Comparison of ENCODE assay signal across 8 cellular contexts in genomic region chr5:1511651-1512540, GRCh38. TPM values are rescaled to one million over a fixed set of nuclear protein-coding genes. Genes with fewer than 3 reads are reported as not detected.
DNase-seq lines count a peak whose midpoint lies in the region; ATAC-seq, FAIRE-seq and TF ChIP-seq lines count a peak whose summit lies in the region.

No MANE protein-coding gene starts in this region.

- no peak overlapping the region for H3K9ac ChIP-seq in kidney (ENCODE audit: low read length in 2 of 2)

- H3K27ac ChIP-seq in kidney (ENCODE audit: low read depth in 2 of 2, low read length in 2 of 2) = no peak overlapping the region
- no peak overlapping the region for H3K27ac ChIP-seq in small intestine (ENCODE audit: low read depth in 1 of 2, low read length in 1 of 2)

- intact Hi-C loops in kidney (cut with DNase I) = no loop called here

- 66 to 84% (median 83%) methylated on average over 20 to 21 of the region's 21 CpGs for WGBS in small intestine, 3 donors

- H3K27ac Mint-ChIP-seq in activated naive CD8-positive, alpha-beta T cell treated with anti-CD3 and anti-CD28 coated beads, Interleukin-2, amount 50 U/mL, for 24 hours = no peak overlapping the region

- no peak for TF ChIP-seq CTCF in kidney (IDR thresholded peaks at IDR 0.05; ENCODE audit: borderline replicate concordance, extremely low read depth, insufficient read depth)

- H3K4me1 Mint-ChIP-seq in activated naive CD8-positive, alpha-beta T cell treated with anti-CD3 and anti-CD28 coated beads, Interleukin-2, amount 50 U/mL, for 24 hours = peaks cover 17% of the 10 kb centered on the region

- H3K27me3 ChIP-seq in small intestine (ENCODE audit: control insufficient read depth in 2 of 2, insufficient read depth in 2 of 2, low read length in 2 of 2) = no peaks in the 10 kb centered on the region

- DNase-seq in Caki2 (ENCODE audit: low read depth) (peak; percentile 66), kidney (peak; percentile 64), SK-N-DZ (ENCODE audit: low spot score) (no peak), NCI-H1417 (lab: John Stamatoyannopoulos, UW) (no peak), small intestine (no peak)
- DNase-seq in activated naive CD8-positive, alpha-beta T cell treated with anti-CD3 and anti-CD28 coated beads, Interleukin-2, amount 50 U/mL, for 24 hours = peak; percentile 1
- DNase-seq in NK-92 treated with Interleukin-12 subunit alpha and Interleukin-12 subunit beta, amount 100 ng/mL, for 24 hours (lab: John Stamatoyannopoulos, UW) = no peak

- no peaks in the 10 kb centered on the region for H3K27me3 Mint-ChIP-seq in activated naive CD8-positive, alpha-beta T cell treated with anti-CD3 and anti-CD28 coated beads, Interleukin-2, amount 50 U/mL, for 24 hours

- H3K36me3 ChIP-seq in kidney (ENCODE audit: control insufficient read depth in 1 of 2, insufficient read depth in 2 of 2, low read length in 2 of 2) (peaks cover 0 to 2% of the 10 kb centered on the region in 2 donors), small intestine (ENCODE audit: control insufficient read depth in 2 of 2, insufficient read depth in 2 of 2, low read length in 2 of 2) (peaks cover 0 to 8% of the 10 kb centered on the region in 2 donors)

- ATAC-seq in HG02798 (IDR thresholded peaks at IDR 0.05; ENCODE audit: poor library complexity, unreplicated experiment) = peak; percentile 43
- no peak for ATAC-seq in activated naive CD8-positive, alpha-beta T cell treated with anti-CD3 and anti-CD28 coated beads, Interleukin-2, amount 50 U/mL, for 24 hours

- H3K9me3 ChIP-seq in kidney (ENCODE audit: control insufficient read depth in 1 of 2, low read length in 2 of 2) (no peaks in the 10 kb centered on the region), small intestine (ENCODE audit: control insufficient read depth, low read depth) (no peaks in the 10 kb centered on the region)

- in situ Hi-C loops in Caki2 (cut with HindIII; ENCODE audit: low pct_unique_long_range_greater_than_20kb, low sequenced_read_pairs) = no loop called here

- H3K4me1 ChIP-seq in kidney (ENCODE audit: control insufficient read depth in 1 of 2, insufficient read depth in 1 of 2, low read depth in 1 of 2, low read length in 2 of 2) = no peaks in the 10 kb centered on the region
- H3K4me1 ChIP-seq in small intestine (ENCODE audit: control insufficient read depth in 2 of 2, insufficient read depth in 1 of 2, low read depth in 1 of 2, low read length in 1 of 2) = no peaks in the 10 kb centered on the region

- no peak overlapping the region for H3K4me3 Mint-ChIP-seq in activated naive CD8-positive, alpha-beta T cell treated with anti-CD3 and anti-CD28 coated beads, Interleukin-2, amount 50 U/mL, for 24 hours

- H3K9me3 Mint-ChIP-seq in activated naive CD8-positive, alpha-beta T cell treated with anti-CD3 and anti-CD28 coated beads, Interleukin-2, amount 50 U/mL, for 24 hours = no peaks in the 10 kb centered on the region

- H3K4me3 ChIP-seq in kidney (ENCODE audit: low read length in 2 of 2) (no peak overlapping the region), small intestine (ENCODE audit: low read depth in 1 of 2, low read length in 2 of 2) (no peak overlapping the region)

- no peak for FAIRE-seq in kidney (lab: Jason Lieb, UNC)
- no peak for FAIRE-seq in small intestine (lab: Jason Lieb, UNC)

- peaks cover 6% of the 10 kb centered on the region for H3K36me3 Mint-ChIP-seq in activated naive CD8-positive, alpha-beta T cell treated with anti-CD3 and anti-CD28 coated beads, Interleukin-2, amount 50 U/mL, for 24 hours (ENCODE audit: low read depth)

RNA-seq across cellular contexts. Expression of gene LPCAT1, which starts 11.9 kb away (rescaled TPM):
- total RNA-seq in Caki2 (2014; rRNA removed; shearing (Covaris generic); ENCODE audit: low replicate concordance) = 68.0 and 109 TPM in 2 replicates
- total RNA-seq in kidney = 46.5 TPM
- 22.2 TPM for polyA plus RNA-seq in kidney (ENCODE audit: insufficient read depth, low read depth, low replicate concordance)
- polyA plus RNA-seq in SK-N-DZ (2014; cell fraction: cytosol; rRNA removed) = 73.8 and 87.2 TPM in 2 replicates
- polyA plus RNA-seq in SK-N-DZ (2014; cell fraction: nucleus; rRNA removed) = 46.6 and 62.7 TPM in 2 replicates
- polyA plus RNA-seq in small intestine = 10 to 100 TPM in 1 of 3 donors, 1 to 10 TPM in 2; 4.5 to 22.3 (median 5.1) TPM

Comparison
In these comparisons a context has a peak if more than half of its experiments do, and no peak if none do; other contexts are left out.
1. DNase-seq: peak in Caki2 (single experiment), activated naive CD8-positive, alpha-beta T cell treated with anti-CD3 and anti-CD28 coated beads, Interleukin-2, amount 50 U/mL, for 24 hours (single experiment) and kidney (single experiment); none in SK-N-DZ (single experiment), NCI-H1417 (0 of 3), NK-92 treated with Interleukin-12 subunit alpha and Interleukin-12 subunit beta, amount 100 ng/mL, for 24 hours (single experiment) and small intestine (single experiment).